ENCODE assay signal across 1 cellular context in the genomic region with DNA sequence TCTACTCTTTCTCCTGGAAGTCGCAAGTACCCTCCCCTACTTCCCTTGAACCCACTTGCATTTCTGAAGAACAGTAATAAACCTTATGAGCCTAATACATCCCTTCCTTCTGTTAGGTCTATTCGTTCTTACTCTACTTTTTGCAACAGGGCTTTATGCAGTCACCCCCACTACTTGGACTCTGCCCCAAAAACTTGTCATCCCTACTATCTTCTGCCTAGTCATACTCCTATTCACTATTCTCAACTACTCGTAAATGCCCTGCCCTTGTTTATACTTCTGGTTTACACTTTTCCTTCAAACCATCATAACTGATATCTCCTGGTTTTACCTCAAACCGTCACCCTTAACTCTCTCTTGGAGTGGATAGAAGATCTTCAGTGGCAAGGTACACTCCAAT.
A peak's percentile ranks its signal among the peaks of the same experiment; 100 is the strongest.
TF ChIP-seq lines count a peak whose summit lies in the region.

No MANE protein-coding gene starts in this region.

TF ChIP-seq in IMR-90, 13 proteins besides CTCF, POLR2A, EP300 and RAD21 (continued from another document):
- TF ChIP-seq NFE2L2 (IDR thresholded peaks at IDR 0.05; ENCODE audit: low read depth, low read length) (peak; percentile 9; the same call in 1 of the 2 replicates), USF2 (IDR thresholded peaks at IDR 0.05; ENCODE audit: low read depth, low read length) (no peak), ELK1 (IDR thresholded peaks at IDR 0.05; ENCODE audit: borderline replicate concordance, low read depth, low read length) (no peak), CHD1 (IDR thresholded peaks at IDR 0.05; ENCODE audit: low read depth, low read length) (no peak)
